ENCODE assay signal across 8 cellular contexts in the genomic region with DNA sequence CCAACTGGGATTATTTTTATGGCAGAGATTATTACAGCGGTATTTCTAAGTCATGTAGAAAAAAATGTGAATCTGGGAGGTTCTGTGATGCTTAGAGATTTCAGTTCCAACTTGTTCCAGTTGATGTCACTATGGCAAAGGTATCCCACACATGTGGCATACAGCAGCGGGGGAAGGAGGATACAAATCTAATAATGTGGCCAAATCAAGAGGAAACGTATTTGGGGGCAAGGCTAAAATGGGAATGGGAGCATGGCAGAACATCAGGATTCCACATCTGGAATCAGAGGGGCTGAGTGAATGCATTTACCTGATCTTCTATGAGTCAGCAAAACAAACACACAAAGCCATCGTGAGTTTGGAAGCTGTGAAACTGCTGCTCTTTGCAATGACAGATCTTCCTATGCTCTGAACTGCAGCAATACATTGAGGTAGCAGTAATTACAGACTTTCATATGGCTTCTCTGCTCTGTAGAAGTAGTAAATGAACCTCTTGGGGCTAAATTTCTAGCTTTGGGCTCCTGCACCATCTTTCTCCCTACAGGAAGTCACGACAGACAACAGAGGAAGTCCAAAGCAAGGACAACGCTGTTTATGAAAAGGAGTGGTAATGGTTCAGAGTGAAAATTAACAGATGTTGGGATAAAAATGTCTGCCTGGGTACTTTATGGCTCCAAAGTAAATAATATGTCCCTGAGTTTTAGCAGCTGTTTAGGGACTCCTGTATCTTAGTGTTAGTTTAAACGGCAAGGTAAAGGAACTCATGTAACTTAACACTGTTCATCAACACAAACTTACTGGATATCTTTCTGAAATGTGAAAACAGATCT. TPM values are rescaled to one million over a fixed set of nuclear protein-coding genes. Genes with fewer than 3 reads are reported as not detected.
DNase-seq lines count a peak whose midpoint lies in the region; ATAC-seq and TF ChIP-seq lines count a peak whose summit lies in the region.

No MANE protein-coding gene starts in this region.

- H3K36me3 ChIP-seq in lower lobe of right lung, result no peaks in the 10 kb centered on the region
- H3K36me3 ChIP-seq in thymus (ENCODE audit: control insufficient read depth, insufficient read depth), result no peaks in the 10 kb centered on the region

- TF ChIP-seq CTCF in choroid plexus epithelial cell (conservative IDR thresholded peaks at IDR 0.05; ENCODE audit: low read depth, low read length) (peak; percentile 54), lower lobe of right lung (IDR thresholded peaks at IDR 0.05) (peak; percentile 43)

- no peaks in the 10 kb centered on the region for H3K27me3 ChIP-seq in lower lobe of right lung (ENCODE audit: low read depth)
- no peaks in the 10 kb centered on the region for H3K27me3 ChIP-seq in thymus (ENCODE audit: control insufficient read depth, insufficient read depth)

- H3K27ac ChIP-seq in lower lobe of right lung (no peak overlapping the region), thymus (ENCODE audit: low read depth) (peak overlapping the region; percentile 80)

- intact Hi-C loops in lower lobe of right lung (cut with DNase I), result no loop called here

- H3K9me3 ChIP-seq in lower lobe of right lung, result no peaks in the 10 kb centered on the region
- no peaks in the 10 kb centered on the region for H3K9me3 ChIP-seq in thymus (ENCODE audit: control insufficient read depth)

- H3K4me3 ChIP-seq in choroid plexus epithelial cell (ENCODE audit: low read depth, low read length), result peak overlapping the region; percentile 55
- H3K4me3 ChIP-seq in lower lobe of right lung, result peak overlapping the region; percentile 38
- peak overlapping the region; percentile 56 for H3K4me3 ChIP-seq in thymus (ENCODE audit: low read length)

- H3K4me1 ChIP-seq in lower lobe of right lung, result no peaks in the 10 kb centered on the region
- H3K4me1 ChIP-seq in thymus (ENCODE audit: control insufficient read depth, insufficient read depth, low read length), result peaks cover 7% of the 10 kb centered on the region

- 21% methylated on average over 7 of the region's 7 CpGs for WGBS in thymus

- DNase-seq in DMS114 treated with DMSO at 0.1 percent for 48 hours (lab: John Stamatoyannopoulos, UW; ENCODE audit: unreplicated experiment), result peak; percentile 48
- peak; percentile 28 for DNase-seq in HuH-7.5 (ENCODE audit: low spot score)
- peak; percentile 7 to 35 for DNase-seq in SHP77 (lab: John Stamatoyannopoulos, UW)
- peak; percentile 71 for DNase-seq in choroid plexus epithelial cell (ENCODE audit: low read depth)
- DNase-seq in lower lobe of right lung, result no peak
- no peak for DNase-seq in T1000 (lab: John Stamatoyannopoulos, UW)

- ATAC-seq in GM19397 (IDR thresholded peaks at IDR 0.05; ENCODE audit: unreplicated experiment) (peak; percentile 72), lower lobe of right lung (no peak)

RNA-seq across cellular contexts. Expression of a gene that starts 55.6 kb away (rescaled TPM):
- 29.3 TPM for total RNA-seq in lower lobe of right lung
- 22.3 TPM for polyA plus RNA-seq in thymus

RNA-seq across cellular contexts. Expression of a gene that starts 55.6 kb away (rescaled TPM):
- 75.8 TPM for total RNA-seq in lower lobe of right lung
- 337 TPM for polyA plus RNA-seq in thymus

Comparison
In these comparisons a context has a peak if more than half of its experiments do, and no peak if none do; other contexts are left out.
1. DNase-seq: peak in DMS114 treated with DMSO at 0.1 percent for 48 hours (single experiment), HuH-7.5 (single experiment), SHP77 (2 of 2) and choroid plexus epithelial cell (single experiment); none in lower lobe of right lung (single experiment) and T1000 (single experiment).
2. Peak in every context shown above with its lines, with median percentiles within 50 percentile points of each other: H3K4me3 ChIP-seq.